Comparison of ENCODE assay signal across 19 cellular contexts in the genomic region with DNA sequence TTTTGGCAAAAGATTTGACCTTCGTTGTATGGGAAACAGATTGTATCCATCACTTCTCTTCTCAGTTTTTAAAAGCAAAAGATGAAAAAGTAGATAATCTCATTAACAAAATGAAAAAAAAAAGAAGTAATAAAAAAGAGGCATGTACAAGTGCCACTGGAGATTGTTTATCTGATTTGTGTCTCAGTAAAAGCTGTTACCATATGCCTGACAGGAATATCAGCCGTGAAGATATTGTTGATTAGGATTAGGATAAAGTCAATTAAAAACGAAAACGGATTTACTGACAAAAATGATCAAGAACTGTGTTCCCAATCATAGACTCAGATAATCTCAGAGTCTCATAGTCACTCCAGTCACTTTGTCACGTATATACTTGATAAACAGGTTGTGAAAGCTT.
A peak's percentile ranks its signal among the peaks of the same experiment; 100 is the strongest.
DNase-seq lines count a peak whose midpoint lies in the region; ATAC-seq and TF ChIP-seq lines count a peak whose summit lies in the region.
"Had no signal": no experiment of that assay in that cellular context is flagged by ENCODE, and none has a peak within 500 bp of the region (broad histone marks: within the 10 kb centered on the region; RNA-seq: fewer than 3 reads in every experiment).

No MANE protein-coding gene starts in this region.

- no peaks in the 10 kb centered on the region for H3K9me2 ChIP-seq in SK-N-SH

- H3K9ac ChIP-seq in SK-N-SH = no peak overlapping the region
- H3K9ac ChIP-seq: BLaER1 had no signal

- H3K27ac ChIP-seq in SK-N-SH (ENCODE audit: low read depth in 2 of 2, low read length in 1 of 2) = peak overlapping the region in 1 of 2 experiments; percentile 85; a peak in 2 of 4 replicates
- H3K27ac ChIP-seq: BLaER1, C4-2B had no signal

- no peak overlapping the region for H3K4me3 ChIP-seq in SK-N-SH (ENCODE audit: low read depth in 2 of 2, low read length in 1 of 2)
- H3K4me3 ChIP-seq: BLaER1, GM12878, HAP-1 had no signal

- H2AFZ ChIP-seq in SK-N-SH (ENCODE audit: low read depth) = no peak overlapping the region

- 29% methylated on average over 5 of the region's 5 CpGs for whole genome bisulfite sequencing in SK-N-SH (ENCODE audit: low lambda C conversion rate)

- CTCF ChIA-PET in SK-N-SH (lab: Yijun Ruan, JAX) = no interaction called here

- no peaks in the 10 kb centered on the region for H3K79me2 ChIP-seq in SK-N-SH (ENCODE audit: insufficient read depth)

- no peaks in the 10 kb centered on the region for H3K9me3 ChIP-seq in SK-N-SH
- H3K9me3 ChIP-seq: BLaER1, Caco-2, HAP-1 had no signal

- no peaks in the 10 kb centered on the region for H3F3A ChIP-seq in SK-N-SH (replicated peaks; ENCODE audit: insufficient read depth)

- TF ChIP-seq CTCF in SK-N-SH (IDR thresholded peaks at IDR 0.05) = no peak

- H3K36me3 ChIP-seq in SK-N-SH (replicated peaks in 1 of 2; ENCODE audit: control insufficient read depth in 1 of 2, insufficient read depth in 2 of 2, low read length in 1 of 2) = no peaks in the 10 kb centered on the region
- H3K36me3 ChIP-seq: BLaER1, HAP-1 had no signal

- no peak for TF ChIP-seq RAD21 in SK-N-SH (IDR thresholded peaks at IDR 0.05; ENCODE audit: low read length)

- POLR2A ChIA-PET in SK-N-SH (lab: Yijun Ruan, JAX) = no interaction called here

- DNase-seq in NCI-H524 (lab: John Stamatoyannopoulos, UW) (peak; percentile 27 to 76), NCI-H82 (lab: John Stamatoyannopoulos, UW) (peak; percentile 77), SK-N-SH (no peak), foreskin melanocyte (no peak), AG08396 (ENCODE audit: low spot score) (no peak)
- DNase-seq: Caco-2; CD4-positive, CD25-positive, alpha-beta regulatory T cell; CD8-positive, alpha-beta T cell; DMS 273 treated with DMSO at 0.1 percent for 48 hours; DMS79; EL; GDM1; GOT3; HFFc6 had no signal

- H3K27me3 ChIP-seq in SK-N-SH (ENCODE audit: insufficient read depth) = no peaks in the 10 kb centered on the region
- H3K27me3 ChIP-seq: BLaER1 had no signal

- H3K4me2 ChIP-seq in SK-N-SH = no peak overlapping the region
- H3K4me2 ChIP-seq: BLaER1 had no signal

- no peaks in the 10 kb centered on the region; a peak in 1 of 4 replicates for H3K4me1 ChIP-seq in SK-N-SH (ENCODE audit: control insufficient read depth in 1 of 2, insufficient read depth in 2 of 2, low read depth in 1 of 2, low read length in 1 of 2)
- H3K4me1 ChIP-seq: BLaER1, Caco-2, HAP-1 had no signal

- TF ChIP-seq EP300 in SK-N-SH (IDR thresholded peaks at IDR 0.05; ENCODE audit: borderline replicate concordance in 1 of 2, low read depth in 1 of 2, low read length in 1 of 2) = peak in 1 of 2 experiments; percentile 92; a peak in 2 of 4 replicates

- no peak for ATAC-seq in GM21423 (IDR thresholded peaks at IDR 0.05; ENCODE audit: unreplicated experiment)
- ATAC-seq: CD8-positive, alpha-beta T cell; GM12878 had no signal

- H4K20me1 ChIP-seq in SK-N-SH (ENCODE audit: insufficient read depth) = no peaks in the 10 kb centered on the region
- H4K20me1 ChIP-seq: BLaER1 had no signal

TF ChIP-seq in SK-N-SH, 30 proteins besides CTCF, POLR2A, EP300 and RAD21:
- TF ChIP-seq FOXJ3 (CRISPR knock-in tag; IDR thresholded peaks at IDR 0.05) (0 out of 2 replicates have a peak, but pooled peaks have one; percentile 26), TEAD4 (IDR thresholded peaks at IDR 0.05; ENCODE audit: borderline replicate concordance, insufficient read depth) (no peak), RCOR1 (IDR thresholded peaks at IDR 0.05; ENCODE audit: low read length) (peak; percentile 29; the same call in 1 of the 2 replicates), GATA2 (CRISPR knock-in tag; IDR thresholded peaks at IDR 0.05) (peak; percentile 80), NRF1 (IDR thresholded peaks at IDR 0.05; ENCODE audit: low read depth, low read length) (no peak)

Comparison
In these comparisons a context has a peak if more than half of its experiments do, and no peak if none do; other contexts are left out.
1. DNase-seq: peak in NCI-H524 (2 of 2) and NCI-H82 (single experiment); none in SK-N-SH (single experiment), foreskin melanocyte (single experiment) and AG08396 (single experiment).